ENCODE assay signal across 14 cellular contexts in genomic region chr2:127632592-127633489, GRCh38. TPM values are rescaled to one million over a fixed set of nuclear protein-coding genes. Genes with fewer than 3 reads are reported as not detected.
DNase-seq lines count a peak whose midpoint lies in the region; ATAC-seq and TF ChIP-seq lines count a peak whose summit lies in the region.
"Had no signal": no experiment of that assay in that cellular context is flagged by ENCODE, and none has a peak within 500 bp of the region (broad histone marks: within the 10 kb centered on the region; RNA-seq: fewer than 3 reads in every experiment).

No MANE protein-coding gene starts in this region.

- no peaks in the 10 kb centered on the region for H3K27me3 Mint-ChIP-seq in activated naive CD8-positive, alpha-beta T cell treated with anti-CD3 and anti-CD28 coated beads, Interleukin-2, amount 50 U/mL, for 24 hours

- H3K9me3 ChIP-seq in left ventricle myocardium inferior (replicated peaks) = no peaks in the 10 kb centered on the region
- H3K9me3 ChIP-seq in tibial nerve = no peaks in the 10 kb centered on the region
- no peaks in the 10 kb centered on the region for H3K9me3 ChIP-seq in aorta (ENCODE audit: control insufficient read depth, low read length)

- TF ChIP-seq EP300 in tibial nerve (IDR thresholded peaks at IDR 0.05) = no peak

- intact Hi-C loops in left ventricle myocardium inferior (cut with micrococcal nuclease) = no loop called here
- intact Hi-C loops in Right ventricle myocardium superior (cut with DNase I) = no loop called here
- intact Hi-C loops in aorta (cut with DNase I) = loop anchor here in 1 of 2 donors (10.0 kb wide), 1 partner anchor 108 kb away; the partner anchor contains the start of gene IWS1

- TF ChIP-seq CTCF in left ventricle myocardium inferior (IDR thresholded peaks at IDR 0.05; ENCODE audit: borderline replicate concordance) (no peak), tibial nerve (IDR thresholded peaks at IDR 0.05) (no peak)

- DNase-seq in left ventricle myocardium inferior (no peak), Right ventricle myocardium superior (no peak), tibial nerve (ENCODE audit: low spot score in 2 of 2) (no peak), NOMO-1 treated with DMSO at 0.1 percent for 48 hours (lab: John Stamatoyannopoulos, UW; ENCODE audit: unreplicated experiment) (no peak), aorta (no peak)
- no peak for DNase-seq in activated naive CD8-positive, alpha-beta T cell treated with anti-CD3 and anti-CD28 coated beads, Interleukin-2, amount 50 U/mL, for 24 hours
- no peak for DNase-seq in stimulated activated CD4-positive, alpha-beta T cell treated with anti-CD3 and anti-CD28 coated beads, Interleukin-4, amount 100 ng/mL, for 24 hours
- DNase-seq: HFFc6, KG1, NCI-H526 had no signal

- WGBS in tibial nerve, 2 donors = 81 to 82% methylated on average over 18 to 25 of the region's 25 CpGs
- WGBS in aorta, 2 donors = 71 to 75% methylated on average over 25 of the region's 25 CpGs

- H3K36me3 Mint-ChIP-seq in activated naive CD8-positive, alpha-beta T cell treated with anti-CD3 and anti-CD28 coated beads, Interleukin-2, amount 50 U/mL, for 24 hours (ENCODE audit: low read depth) = no peaks in the 10 kb centered on the region

- peaks cover 24% of the 10 kb centered on the region for H3K4me1 Mint-ChIP-seq in activated naive CD8-positive, alpha-beta T cell treated with anti-CD3 and anti-CD28 coated beads, Interleukin-2, amount 50 U/mL, for 24 hours

- no peaks in the 10 kb centered on the region for H3K27me3 ChIP-seq in left ventricle myocardium inferior (ENCODE audit: low read depth)
- H3K27me3 ChIP-seq in tibial nerve = no peaks in the 10 kb centered on the region
- no peaks in the 10 kb centered on the region for H3K27me3 ChIP-seq in aorta (ENCODE audit: control insufficient read depth in 1 of 2, insufficient read depth in 2 of 2, low read length in 1 of 2)
- H3K27me3 ChIP-seq: hepatocyte had no signal

- H3K36me3 ChIP-seq in left ventricle myocardium inferior = no peaks in the 10 kb centered on the region
- no peaks in the 10 kb centered on the region for H3K36me3 ChIP-seq in tibial nerve
- H3K36me3 ChIP-seq in aorta (ENCODE audit: control insufficient read depth in 1 of 2, insufficient read depth in 2 of 2, low read length in 1 of 2) = no peaks in the 10 kb centered on the region

- peak overlapping the region; percentile 94 for H3K27ac ChIP-seq in left ventricle myocardium inferior (replicated peaks)
- H3K27ac ChIP-seq in tibial nerve = peak overlapping the region in 3 of 4 donors; percentile 9 to 92 (median 43)
- H3K27ac ChIP-seq in aorta (ENCODE audit: low read depth in 1 of 2, low read length in 2 of 2) = no peak overlapping the region
- H3K27ac ChIP-seq: hepatocyte had no signal

- TF ChIP-seq POLR2A in tibial nerve (IDR thresholded peaks at IDR 0.05) = no peak

- H3K4me3 ChIP-seq in left ventricle myocardium inferior = no peak overlapping the region
- H3K4me3 ChIP-seq in tibial nerve = no peak overlapping the region
- H3K4me3 ChIP-seq in aorta (ENCODE audit: low read length in 2 of 2) = no peak overlapping the region
- H3K4me3 ChIP-seq: hepatocyte had no signal

- ATAC-seq in Right ventricle myocardium superior (ENCODE audit: poor library complexity) (no peak), HG02870 (IDR thresholded peaks at IDR 0.05; ENCODE audit: unreplicated experiment) (peak; percentile 60), aorta (ENCODE audit: low FRiP score) (no peak)
- peak; percentile 13 for ATAC-seq in activated naive CD8-positive, alpha-beta T cell treated with anti-CD3 and anti-CD28 coated beads, Interleukin-2, amount 50 U/mL, for 24 hours

- H3K4me3 Mint-ChIP-seq in activated naive CD8-positive, alpha-beta T cell treated with anti-CD3 and anti-CD28 coated beads, Interleukin-2, amount 50 U/mL, for 24 hours = no peak overlapping the region
- H3K4me3 Mint-ChIP-seq: activated T-helper 1 cell treated with anti-CD3 and anti-CD28 coated beads, Interleukin-12 subunit alpha, Interleukin-12 subunit beta, Interleukin-2, Interleukin-4 antibody, amounts not matched to agents 30 ng/mL and 10 ng/mL and 1 ng/mL, durations not matched to agents 14 hours and 24 hours and 36 hours; HFFc6 had no signal

- H3K27ac Mint-ChIP-seq in activated naive CD8-positive, alpha-beta T cell treated with anti-CD3 and anti-CD28 coated beads, Interleukin-2, amount 50 U/mL, for 24 hours = peak overlapping the region; percentile 49
- H3K27ac Mint-ChIP-seq: activated T-helper 1 cell treated with anti-CD3 and anti-CD28 coated beads, Interleukin-12 subunit alpha, Interleukin-12 subunit beta, Interleukin-2, Interleukin-4 antibody, amounts not matched to agents 30 ng/mL and 10 ng/mL and 1 ng/mL, durations not matched to agents 14 hours and 24 hours and 36 hours; HFFc6 had no signal

- H3K4me1 ChIP-seq in left ventricle myocardium inferior (peaks cover 99% of the 10 kb centered on the region), tibial nerve (peaks cover 0 to 58% (median 39%) of the 10 kb centered on the region in 4 donors), aorta (ENCODE audit: control insufficient read depth in 1 of 2, insufficient read depth in 2 of 2, low read length in 2 of 2) (no peaks in the 10 kb centered on the region)

- no peaks in the 10 kb centered on the region for H3K9me3 Mint-ChIP-seq in activated naive CD8-positive, alpha-beta T cell treated with anti-CD3 and anti-CD28 coated beads, Interleukin-2, amount 50 U/mL, for 24 hours
- H3K9me3 Mint-ChIP-seq: activated T-helper 1 cell treated with anti-CD3 and anti-CD28 coated beads, Interleukin-12 subunit alpha, Interleukin-12 subunit beta, Interleukin-2, Interleukin-4 antibody, amounts not matched to agents 30 ng/mL and 10 ng/mL and 1 ng/mL, durations not matched to agents 14 hours and 24 hours and 36 hours; HFFc6 had no signal

RNA-seq across cellular contexts. Expression of gene GPR17, which starts 13.1 kb away (rescaled TPM):
- total RNA-seq in left ventricle myocardium inferior (0.16 TPM), Right ventricle myocardium superior (not detected), tibial nerve (1 to 10 TPM; 1.1 to 1.6 (median 1.2) TPM), aorta (under 1 TPM in 1 of 2 donors, not detected in 1; 0.16 TPM)
- 1 to 10 TPM in 1 of 2 donors, under 1 TPM in 1; 0.63 to 3.7 TPM for polyA plus RNA-seq in aorta
- total RNA-seq: activated T-helper 1 cell treated with anti-CD3 and anti-CD28 coated beads, Interleukin-12 subunit alpha, Interleukin-12 subunit beta, Interleukin-2, Interleukin-4 antibody, amounts not matched to agents 30 ng/mL and 10 ng/mL and 1 ng/mL, durations not matched to agents 14 hours and 24 hours and 36 hours; hepatocyte; HFFc6; T-helper 1 cell treated with Interleukin-12 subunit alpha and Interleukin-12 subunit beta and Interleukin-4 antibody, amounts not matched to agents 30 ng/mL and 1 ng/mL, for 36 hours had no signal

RNA-seq across cellular contexts. Expression of gene LIMS2, which starts 42.5 kb away (rescaled TPM):
- total RNA-seq in left ventricle myocardium inferior (173 TPM), Right ventricle myocardium superior (237 TPM), tibial nerve (100 to 1,000 TPM in 2 of 4 donors, 10 to 100 TPM in 2; 86.1 to 111 (median 98.1) TPM), aorta (100 to 1,000 TPM; 189 to 248 TPM)
- 1,000 to 10,000 TPM in 1 of 2 donors, 100 to 1,000 TPM in 1; 188 to 2,193 TPM for polyA plus RNA-seq in aorta

Comparison
In these comparisons a context has a peak if more than half of its experiments do, and no peak if none do; other contexts are left out.
1. H3K27ac ChIP-seq: peak in left ventricle myocardium inferior (single experiment) and tibial nerve (3 of 4); none in aorta (0 of 2).
2. ATAC-seq: peak in HG02870 (single experiment) and activated naive CD8-positive, alpha-beta T cell treated with anti-CD3 and anti-CD28 coated beads, Interleukin-2, amount 50 U/mL, for 24 hours (single experiment); none in Right ventricle myocardium superior (single experiment) and aorta (single experiment).